ENCODE assay signal across 10 cellular contexts in genomic region chr15:52523192-52523591, GRCh38. TPM values are rescaled to one million over a fixed set of nuclear protein-coding genes. Genes with fewer than 3 reads are reported as not detected.
DNase-seq lines count a peak whose midpoint lies in the region; ATAC-seq, FAIRE-seq and TF ChIP-seq lines count a peak whose summit lies in the region.
"Had no signal": no experiment of that assay in that cellular context is flagged by ENCODE, and none has a peak within 500 bp of the region (broad histone marks: within the 10 kb centered on the region; RNA-seq: fewer than 3 reads in every experiment).

No MANE protein-coding gene starts in this region.

- FAIRE-seq in H54 (lab: Jason Lieb, UNC): no peak
- no peak for FAIRE-seq in astrocyte (lab: Jason Lieb, UNC)

- TF ChIP-seq POLR2A in H54 (IDR thresholded peaks at IDR 0.05; ENCODE audit: low read depth, low read length): no peak

- H3K4me3 ChIP-seq in astrocyte (ENCODE audit: insufficient read depth, low read depth, low read length): no peak overlapping the region
- no peak overlapping the region for H3K4me3 ChIP-seq in foreskin fibroblast (ENCODE audit: low read depth in 1 of 2, low read length in 2 of 2)
- H3K4me3 ChIP-seq: Peyer's patch had no signal

- H3K27ac ChIP-seq in astrocyte (ENCODE audit: low read depth, low read length): peak overlapping the region; percentile 48
- H3K27ac ChIP-seq: Peyer's patch had no signal

- DNase-seq in H54 (ENCODE audit: insufficient read length, low spot score): peak; percentile 18
- DNase-seq in astrocyte (ENCODE audit: low read depth): peak; percentile 94
- peak; percentile 66 to 76 for DNase-seq in foreskin fibroblast
- DNase-seq in stromal cell of bone marrow (ENCODE audit: low read depth): peak; percentile 70
- no peak for DNase-seq in SK-N-DZ (ENCODE audit: low spot score)
- DNase-seq: activated B cell treated with CpG ODN at 0.5 μM for 24 hours, KBM-7, Peyer's patch had no signal

- H4K20me1 ChIP-seq in astrocyte (ENCODE audit: insufficient read depth, low read length): peaks cover 70% of the 10 kb centered on the region

- no peaks in the 10 kb centered on the region for H3K9me3 ChIP-seq in astrocyte (ENCODE audit: insufficient read depth, low read depth, low read length)
- H3K9me3 ChIP-seq: Peyer's patch had no signal

- H3K27me3 Mint-ChIP-seq in astrocyte (ENCODE audit: low read depth, unreplicated experiment): no peaks in the 10 kb centered on the region
- H3K27me3 Mint-ChIP-seq: activated B cell treated with CpG ODN at 0.5 μM for 24 hours had no signal

- ATAC-seq in GM18511 (IDR thresholded peaks at IDR 0.05; ENCODE audit: unreplicated experiment) (no peak), HG03432 (IDR thresholded peaks at IDR 0.05; ENCODE audit: unreplicated experiment) (no peak)

- no peak overlapping the region for H2AFZ ChIP-seq in astrocyte (ENCODE audit: low read depth, low read length)

- TF ChIP-seq CTCF in astrocyte (IDR thresholded peaks at IDR 0.05; ENCODE audit: insufficient read depth, low read depth, low read length): no peak
- no peak for TF ChIP-seq CTCF in foreskin fibroblast (IDR thresholded peaks at IDR 0.05; ENCODE audit: low read depth, low read length)

- peak overlapping the region; percentile 23 for H3K9ac ChIP-seq in astrocyte (ENCODE audit: low read length)

- peaks cover 17% of the 10 kb centered on the region for H3K4me1 ChIP-seq in astrocyte (ENCODE audit: insufficient read depth, low read length)

- peaks cover 25% of the 10 kb centered on the region for H3K4me1 Mint-ChIP-seq in astrocyte (ENCODE audit: low read depth, unreplicated experiment)

- peaks cover 76% of the 10 kb centered on the region for H3K79me2 ChIP-seq in astrocyte (ENCODE audit: insufficient read depth, low read length)

- peak overlapping the region; percentile 55 for H3K4me2 ChIP-seq in astrocyte (ENCODE audit: low read length)

- no peaks in the 10 kb centered on the region for H3K36me3 Mint-ChIP-seq in astrocyte (ENCODE audit: low read depth, unreplicated experiment)

- no peaks in the 10 kb centered on the region for H3K36me3 ChIP-seq in astrocyte (ENCODE audit: insufficient read depth, low read length)
- H3K36me3 ChIP-seq: Peyer's patch had no signal

- H3K4me3 Mint-ChIP-seq in astrocyte (ENCODE audit: unreplicated experiment): no peak overlapping the region
- H3K4me3 Mint-ChIP-seq: activated B cell treated with CpG ODN at 0.5 μM for 24 hours had no signal

- no peaks in the 10 kb centered on the region for H3K27me3 ChIP-seq in astrocyte (ENCODE audit: insufficient read depth, low read length)
- H3K27me3 ChIP-seq: Peyer's patch had no signal

- no peaks in the 10 kb centered on the region for H3K9me3 Mint-ChIP-seq in astrocyte (ENCODE audit: unreplicated experiment)
- H3K9me3 Mint-ChIP-seq: activated B cell treated with CpG ODN at 0.5 μM for 24 hours had no signal

- H3K27ac Mint-ChIP-seq in astrocyte (ENCODE audit: unreplicated experiment): peak overlapping the region; percentile 75
- H3K27ac Mint-ChIP-seq: activated B cell treated with CpG ODN at 0.5 μM for 24 hours had no signal

RNA-seq across cellular contexts. Expression of gene MYO5A, which starts 5.5 kb away (rescaled TPM):
- 47.6 and 47.7 TPM in 2 replicates for total RNA-seq in astrocyte
- 6.5 and 8.8 TPM in 2 replicates for polyA plus RNA-seq in SK-N-DZ (2014; cell fraction: cytosol; rRNA removed)
- polyA plus RNA-seq in SK-N-DZ (2014; cell fraction: nucleus; rRNA removed): 6.4 and 9.0 TPM in 2 replicates

RNA-seq across cellular contexts. Expression of gene ARPP19, which starts 45.6 kb away (rescaled TPM):
- total RNA-seq in astrocyte: 182 and 198 TPM in 2 replicates
- polyA plus RNA-seq in SK-N-DZ (2014; cell fraction: cytosol; rRNA removed): 177 and 178 TPM in 2 replicates
- 65.3 and 80.8 TPM in 2 replicates for polyA plus RNA-seq in SK-N-DZ (2014; cell fraction: nucleus; rRNA removed)
